In genomic region chr14:59484611-59485174, GRCh38 we compare ENCODE assay signal across 8 cellular contexts. TPM values are rescaled to one million over a fixed set of nuclear protein-coding genes. Genes with fewer than 3 reads are reported as not detected.
DNase-seq lines count a peak whose midpoint lies in the region; ATAC-seq, FAIRE-seq and TF ChIP-seq lines count a peak whose summit lies in the region.

No MANE protein-coding gene starts in this region.

- TF ChIP-seq CTCF in HCT116 (IDR thresholded peaks at IDR 0.05 in 2 of 3, conservative IDR thresholded peaks at IDR 0.05 in 1 of 3; ENCODE audit: borderline replicate concordance in 1 of 3, insufficient read depth in 1 of 3, low read depth in 2 of 3, low read length in 2 of 3) (no peak), body of pancreas (IDR thresholded peaks at IDR 0.05) (no peak), HepG2 (CRISPR knock-in tag; IDR thresholded peaks at IDR 0.05) (no peak), tibial artery (IDR thresholded peaks at IDR 0.05) (no peak)

- H3K27ac ChIP-seq in HCT116 (ENCODE audit: low read depth, low read length) (peak overlapping the region; percentile 87), body of pancreas (peak overlapping the region; percentile 81 to 96 (median 87)), HepG2 (ENCODE audit: extremely low read length, insufficient read depth, low read length) (peak overlapping the region; percentile 96), tibial artery (peak overlapping the region; percentile 88 to 96)

- RAD21 ChIA-PET in HCT116 (lab: Charles Lee; ENCODE audit: low non-redundant PET in 1 of 2, low total read pairs in 2 of 2, uncharacterized antibody in 2 of 2, unreplicated experiment in 2 of 2) = no interaction called here

- H3K9ac ChIP-seq in HCT116 (ENCODE audit: low read length) = peak overlapping the region; percentile 90
- H3K9ac ChIP-seq in HepG2 (ENCODE audit: insufficient read depth, low read depth, low read length) = peak overlapping the region; percentile 97

- peak; percentile 49 for TF ChIP-seq POLR2A in HCT116 (IDR thresholded peaks at IDR 0.05; ENCODE audit: borderline replicate concordance, extremely low read depth, insufficient read depth, insufficient read length)
- TF ChIP-seq POLR2A in body of pancreas (IDR thresholded peaks at IDR 0.05) = no peak
- TF ChIP-seq POLR2A in HepG2 (IDR thresholded peaks at IDR 0.05; ENCODE audit: insufficient read depth in 1 of 2, low read depth in 2 of 2, low read length in 2 of 2) = no peak

- H4K20me1 ChIP-seq in HCT116 (ENCODE audit: insufficient read depth) = no peaks in the 10 kb centered on the region
- peaks cover 12% of the 10 kb centered on the region for H4K20me1 ChIP-seq in HepG2 (ENCODE audit: insufficient read depth, low read length)

- intact Hi-C loops in HCT116 (cut with micrococcal nuclease) = no loop called here
- intact Hi-C loops in body of pancreas (cut with DNase I) = no loop called here
- intact Hi-C loops in HepG2 (cut with micrococcal nuclease; ENCODE audit: unreplicated experiment) = loop anchor here (1.0 kb wide), 1 partner anchor 19 kb away; the partner anchor contains the start of gene GPR135
- intact Hi-C loops in tibial artery (cut with DNase I; ENCODE audit: low total_unique reads) = loop anchor here (10.0 kb wide), 1 partner anchor 1660 kb away; no protein-coding TSS in a partner anchor

- no peaks in the 10 kb centered on the region for H3K27me3 ChIP-seq in HCT116 (ENCODE audit: insufficient read depth, low read length)
- no peaks in the 10 kb centered on the region for H3K27me3 ChIP-seq in MG63
- H3K27me3 ChIP-seq in body of pancreas = no peaks in the 10 kb centered on the region
- H3K27me3 ChIP-seq in HepG2 (ENCODE audit: control insufficient read depth in 1 of 2, insufficient read depth in 2 of 2, low read length in 2 of 2) = peaks cover 0 to 4% of the 10 kb centered on the region in 2 experiments; a peak in 1 of 5 replicates
- no peaks in the 10 kb centered on the region for H3K27me3 ChIP-seq in tibial artery

- peaks cover 57% of the 10 kb centered on the region for H3K79me2 ChIP-seq in HCT116 (ENCODE audit: insufficient read depth, low read length)
- H3K79me2 ChIP-seq in HepG2 (ENCODE audit: insufficient read depth, low read length) = peaks cover 47% of the 10 kb centered on the region

- H3K4me1 ChIP-seq in HCT116 (ENCODE audit: control insufficient read depth in 1 of 2, insufficient read depth in 2 of 2, low read length in 2 of 2) = peaks cover 13 to 33% of the 10 kb centered on the region in 2 experiments
- H3K4me1 ChIP-seq in body of pancreas = peaks cover 50% of the 10 kb centered on the region
- peaks cover 46% of the 10 kb centered on the region for H3K4me1 ChIP-seq in HepG2 (ENCODE audit: insufficient read depth, low read length)
- H3K4me1 ChIP-seq in tibial artery = peaks cover 0 to 58% (median 35%) of the 10 kb centered on the region in 4 donors

- POLR2A ChIA-PET in HCT116 (lab: Charles Lee) (interaction anchor here (0.5 to 1.6 kb wide), 3 partner anchors 10 to 90 kb away, joined by 3 to 4 read pairs (median 3); no protein-coding TSS in a partner anchor), HepG2 (lab: Yijun Ruan, JAX) (interaction anchor here (0.5 to 1.7 kb wide), 13 partner anchors 9 to 1186 kb away, joined by 3 to 18 read pairs (median 4); partner anchors contain the start of genes ARID4A, GPR135, KIAA0586 and LRRC9)

- H2AFZ ChIP-seq in HCT116 (ENCODE audit: low read depth, low read length, poor library complexity, severe bottlenecking) (no peak overlapping the region), HepG2 (ENCODE audit: low read length) (peak overlapping the region; percentile 79)

- FAIRE-seq in HepG2 (lab: Jason Lieb, UNC) = no peak

- peaks cover 14 to 17% of the 10 kb centered on the region in 2 experiments; a peak in 3 of 4 replicates for H3K36me3 ChIP-seq in HCT116 (ENCODE audit: control insufficient read depth in 1 of 2, insufficient read depth in 2 of 2, low read length in 2 of 2)
- peaks cover 32% of the 10 kb centered on the region for H3K36me3 ChIP-seq in MG63
- H3K36me3 ChIP-seq in body of pancreas (replicated peaks in 1 of 2; ENCODE audit: insufficient read depth in 1 of 2, low read depth in 2 of 2) = no peaks in the 10 kb centered on the region
- H3K36me3 ChIP-seq in HepG2 (replicated peaks in 1 of 2; ENCODE audit: control insufficient read depth in 1 of 2, insufficient read depth in 2 of 2, low read length in 2 of 2) = peaks cover 5 to 6% of the 10 kb centered on the region in 2 experiments; a peak in 3 of 5 replicates
- peaks cover 2 to 19% (median 6%) of the 10 kb centered on the region in 3 donors for H3K36me3 ChIP-seq in tibial artery

- in situ Hi-C loops in HepG2 (cut with HindIII; ENCODE audit: extremely low pct_ligation_motif_present, low pct_unique_long_range_greater_than_20kb) = no loop called here

- BruUV-seq in HCT116 (replicated peaks; lab: Mats Ljungman, UMichigan) = TSS peak; percentile 66
- BruUV-seq in HepG2 (replicated peaks; lab: Mats Ljungman, UMichigan) = TSS peak; percentile 72

- ATAC-seq in HCT116 (peak; percentile 55), body of pancreas (peak; percentile 46), HepG2 (peak; percentile 71)

- H3K4me3 ChIP-seq in HCT116 (replicated peaks in 1 of 2; ENCODE audit: low read depth in 1 of 2, low read length in 2 of 2) (peak overlapping the region; percentile 81 to 93), MG63 (peak overlapping the region; percentile 94), body of pancreas (peak overlapping the region; percentile 93 to 94), HepG2 (replicated peaks in 1 of 3; ENCODE audit: insufficient read depth in 1 of 3, low read depth in 2 of 3, low read length in 3 of 3) (peak overlapping the region; percentile 78 to 87 (median 83)), tibial artery (peak overlapping the region; percentile 76 to 88)

- 0% methylated on average over 20 to 35 of the region's 35 CpGs for WGBS in body of pancreas, 2 donors
- 2% methylated on average over 20 of the region's 35 CpGs for WGBS in HepG2 (ENCODE audit: low lambda C conversion rate)

- H3K4me2 ChIP-seq in HCT116 (ENCODE audit: low read length) = peak overlapping the region; percentile 96
- H3K4me2 ChIP-seq in HepG2 (ENCODE audit: low read depth, low read length) = peak overlapping the region; percentile 57

- DNase-seq in DMS153 treated with DMSO at 0.1 percent for 48 hours (lab: John Stamatoyannopoulos, UW; ENCODE audit: unreplicated experiment) (peak; percentile 44), DMS153 (lab: John Stamatoyannopoulos, UW) (no peak), HCT116 (ENCODE audit: low read depth, low spot score) (no peak), MG63 (no peak), body of pancreas (no peak), HepG2 (ENCODE audit: low spot score) (no peak), tibial artery (no peak)
- no peak for DNase-seq in stimulated activated CD4-positive, alpha-beta T cell treated with anti-CD3 and anti-CD28 coated beads, Interleukin-4, amount 100 ng/mL, for 4 hours

- TF ChIP-seq EP300 in HepG2 (IDR thresholded peaks at IDR 0.05; ENCODE audit: low read depth in 2 of 2, low read length in 2 of 2) = no peak
- no peak for TF ChIP-seq EP300 in HepG2 (CRISPR knock-in tag; IDR thresholded peaks at IDR 0.05; ENCODE audit: borderline replicate concordance)

- TF ChIP-seq RAD21 in HCT116 (IDR thresholded peaks at IDR 0.05; ENCODE audit: low read depth) (no peak), HepG2 (CRISPR knock-in tag; IDR thresholded peaks at IDR 0.05) (no peak)

- CTCF ChIA-PET in HCT116 (lab: Charles Lee) (interaction anchor here (0.5 to 1.5 kb wide), 13 partner anchors 9 to 700 kb away, joined by 3 to 16 read pairs (median 4); partner anchors contain the start of gene CCDC175), HepG2 (lab: Yijun Ruan, JAX; ENCODE audit: low intra/inter-chr PET ratio, low total read pairs) (no interaction called here)

- H3K9me2 ChIP-seq in HCT116 (ENCODE audit: insufficient read depth) = no peaks in the 10 kb centered on the region

- H3K9me3 ChIP-seq in HCT116 (ENCODE audit: control insufficient read depth in 1 of 2, insufficient read depth in 1 of 2, low read depth in 1 of 2, low read length in 2 of 2) (no peaks in the 10 kb centered on the region), MG63 (no peaks in the 10 kb centered on the region), body of pancreas (no peaks in the 10 kb centered on the region), HepG2 (ENCODE audit: low read length) (no peaks in the 10 kb centered on the region), tibial artery (no peaks in the 10 kb centered on the region)

RNA-seq across cellular contexts. Expression of gene JKAMP, which starts 0.4 kb away (rescaled TPM):
- total RNA-seq in HCT116 (2021; ENCODE audit: unreplicated experiment) = 46.5 TPM
- 32.9 and 38.9 TPM in 2 replicates for polyA plus RNA-seq in HCT116 (2012)
- total RNA-seq in MG63 (2014; rRNA removed; shearing (Covaris generic); ENCODE audit: low replicate concordance) = 47.3 and 49.5 TPM in 2 replicates
- 10 to 100 TPM; 23.1 to 29.8 TPM for total RNA-seq in body of pancreas
- total RNA-seq in HepG2 (2016; rRNA removed; fragmentation: Illumina TruSeq; extraction: Trizol) = 41.6 and 56.4 TPM in 2 replicates
- total RNA-seq in HepG2 (2016; cell fraction: cytosol; rRNA removed; fragmentation: Illumina TruSeq; extraction: Trizol; ENCODE audit: low read depth) = 8.3 and 8.5 TPM in 2 replicates
- 41.4 and 55.0 TPM in 2 replicates for total RNA-seq in HepG2 (2016; cell fraction: insoluble cytoplasmic fraction; rRNA removed; fragmentation: Illumina TruSeq; extraction: Trizol)
- 17.3 and 18.6 TPM in 2 replicates for total RNA-seq in HepG2 (2016; cell fraction: membrane; rRNA removed; fragmentation: Illumina TruSeq; extraction: Trizol)
- total RNA-seq in HepG2 (2016; cell fraction: nucleus; rRNA removed; fragmentation: Illumina TruSeq; extraction: Trizol) = 46.8 and 55.7 TPM in 2 replicates
- 93.0 and 135 TPM in 2 replicates for polyA plus RNA-seq in HepG2 (2011; rRNA removed)
- polyA plus RNA-seq in HepG2 (2011; cell fraction: cytosol; rRNA removed) = 61.0 and 87.4 TPM in 2 replicates
- 40.0 and 54.9 TPM in 2 replicates for polyA plus RNA-seq in HepG2 (2011; cell fraction: nucleus; rRNA removed)
- 28.5 and 39.4 TPM in 2 replicates for polyA plus RNA-seq in HepG2 (2012)
- polyA plus RNA-seq in HepG2 (2016; cell fraction: cytosol; fragmentation: Illumina TruSeq; extraction: Trizol; ENCODE audit: low read depth) = 5.2 and 6.3 TPM in 2 replicates
- polyA plus RNA-seq in HepG2 (2016; cell fraction: insoluble cytoplasmic fraction; fragmentation: Illumina TruSeq; extraction: Trizol; ENCODE audit: low read depth) = 38.8 and 39.2 TPM in 2 replicates
- 12.6 and 12.7 TPM in 2 replicates for polyA plus RNA-seq in HepG2 (2016; cell fraction: membrane; fragmentation: Illumina TruSeq; extraction: Trizol; ENCODE audit: low read depth)
- 80.1 and 84.0 TPM in 2 replicates for polyA plus RNA-seq in HepG2 (2016; cell fraction: nucleus; fragmentation: Illumina TruSeq; extraction: Trizol; ENCODE audit: insufficient read depth, low read depth)
- polyA minus RNA-seq in HepG2 (2011; rRNA and poly(A)+ RNA removed; ENCODE audit: low replicate concordance) = 78.9 and 119 TPM in 2 replicates
- 30.7 and 32.2 TPM in 2 replicates for polyA minus RNA-seq in HepG2 (2011; cell fraction: cytosol; rRNA and poly(A)+ RNA removed)
- 49.6 and 63.4 TPM in 2 replicates for polyA minus RNA-seq in HepG2 (2011; cell fraction: nucleus; rRNA and poly(A)+ RNA removed)

RNA-seq across cellular contexts. Expression of gene L3HYPDH, which starts 0.5 kb away (rescaled TPM):
- total RNA-seq in HCT116 (2021; ENCODE audit: unreplicated experiment) (19.5 TPM), body of pancreas (10 to 100 TPM; 42.0 to 60.0 TPM), HepG2 (2016; rRNA removed; fragmentation: Illumina TruSeq; extraction: Trizol) (22.4 and 30.5 TPM in 2 replicates)
- 9.2 and 9.9 TPM in 2 replicates for polyA plus RNA-seq in HCT116 (2012)
- total RNA-seq in MG63 (2014; rRNA removed; shearing (Covaris generic); ENCODE audit: low replicate concordance) = 22.3 and 57.5 TPM in 2 replicates
- total RNA-seq in HepG2 (2016; cell fraction: cytosol; rRNA removed; fragmentation: Illumina TruSeq; extraction: Trizol; ENCODE audit: low read depth) = 7.8 and 8.6 TPM in 2 replicates
- 23.8 and 30.7 TPM in 2 replicates for total RNA-seq in HepG2 (2016; cell fraction: insoluble cytoplasmic fraction; rRNA removed; fragmentation: Illumina TruSeq; extraction: Trizol)
- total RNA-seq in HepG2 (2016; cell fraction: membrane; rRNA removed; fragmentation: Illumina TruSeq; extraction: Trizol) = 8.9 and 9.8 TPM in 2 replicates
- 73.7 and 77.8 TPM in 2 replicates for total RNA-seq in HepG2 (2016; cell fraction: nucleus; rRNA removed; fragmentation: Illumina TruSeq; extraction: Trizol)
- polyA plus RNA-seq in HepG2 (2011; rRNA removed) = 36.6 and 40.8 TPM in 2 replicates
- polyA plus RNA-seq in HepG2 (2011; cell fraction: cytosol; rRNA removed) = 9.2 and 11.5 TPM in 2 replicates
- polyA plus RNA-seq in HepG2 (2011; cell fraction: nucleus; rRNA removed) = 195 and 205 TPM in 2 replicates
- polyA plus RNA-seq in HepG2 (2012) = 22.0 and 27.6 TPM in 2 replicates
- polyA plus RNA-seq in HepG2 (2016; cell fraction: cytosol; fragmentation: Illumina TruSeq; extraction: Trizol; ENCODE audit: low read depth) = 4.8 and 6.9 TPM in 2 replicates
- polyA plus RNA-seq in HepG2 (2016; cell fraction: insoluble cytoplasmic fraction; fragmentation: Illumina TruSeq; extraction: Trizol; ENCODE audit: low read depth) = 22.7 and 25.1 TPM in 2 replicates
- 4.4 and 5.8 TPM in 2 replicates for polyA plus RNA-seq in HepG2 (2016; cell fraction: membrane; fragmentation: Illumina TruSeq; extraction: Trizol; ENCODE audit: low read depth)
- 89.2 and 96.5 TPM in 2 replicates for polyA plus RNA-seq in HepG2 (2016; cell fraction: nucleus; fragmentation: Illumina TruSeq; extraction: Trizol; ENCODE audit: insufficient read depth, low read depth)
- 24.8 and 33.4 TPM in 2 replicates for polyA minus RNA-seq in HepG2 (2011; rRNA and poly(A)+ RNA removed; ENCODE audit: low replicate concordance)
- polyA minus RNA-seq in HepG2 (2011; cell fraction: cytosol; rRNA and poly(A)+ RNA removed) = 6.7 and 7.6 TPM in 2 replicates
- 156 and 164 TPM in 2 replicates for polyA minus RNA-seq in HepG2 (2011; cell fraction: nucleus; rRNA and poly(A)+ RNA removed)

RNA-seq across cellular contexts. Expression of gene GPR135, which starts 19.5 kb away (rescaled TPM):
- total RNA-seq in HCT116 (2021; ENCODE audit: unreplicated experiment) = 3.9 TPM
- 0.77 and 0.80 TPM in 2 replicates for polyA plus RNA-seq in HCT116 (2012)
- total RNA-seq in MG63 (2014; rRNA removed; shearing (Covaris generic); ENCODE audit: low replicate concordance) = 0.15 and 0.66 TPM in 2 replicates
- 1 to 10 TPM; 4.2 to 4.6 TPM for total RNA-seq in body of pancreas
- total RNA-seq in HepG2 (2016; rRNA removed; fragmentation: Illumina TruSeq; extraction: Trizol) = 0.62 and 1.3 TPM in 2 replicates
- 0.40 and 0.44 TPM in 2 replicates for total RNA-seq in HepG2 (2016; cell fraction: cytosol; rRNA removed; fragmentation: Illumina TruSeq; extraction: Trizol; ENCODE audit: low read depth)
- total RNA-seq in HepG2 (2016; cell fraction: insoluble cytoplasmic fraction; rRNA removed; fragmentation: Illumina TruSeq; extraction: Trizol) = 0.37 and 1.1 TPM in 2 replicates
- 0.52 and 0.83 TPM in 2 replicates for total RNA-seq in HepG2 (2016; cell fraction: membrane; rRNA removed; fragmentation: Illumina TruSeq; extraction: Trizol)
- total RNA-seq in HepG2 (2016; cell fraction: nucleus; rRNA removed; fragmentation: Illumina TruSeq; extraction: Trizol) = 5.7 and 7.1 TPM in 2 replicates
- polyA plus RNA-seq in HepG2 (2011; rRNA removed) = 0.46 and 0.52 TPM in 2 replicates
- polyA plus RNA-seq in HepG2 (2011; cell fraction: cytosol; rRNA removed) = 0.09 and 0.12 TPM in 2 replicates
- polyA plus RNA-seq in HepG2 (2011; cell fraction: nucleus; rRNA removed) = 3.0 and 4.5 TPM in 2 replicates
- polyA plus RNA-seq in HepG2 (2012) = 0.48 and 0.49 TPM in 2 replicates
- polyA plus RNA-seq in HepG2 (2016; cell fraction: cytosol; fragmentation: Illumina TruSeq; extraction: Trizol; ENCODE audit: low read depth) = 0.06 and 0.12 TPM in 2 replicates
- polyA plus RNA-seq in HepG2 (2016; cell fraction: insoluble cytoplasmic fraction; fragmentation: Illumina TruSeq; extraction: Trizol; ENCODE audit: low read depth) = 0.34 and 0.44 TPM in 2 replicates
- polyA plus RNA-seq in HepG2 (2016; cell fraction: membrane; fragmentation: Illumina TruSeq; extraction: Trizol; ENCODE audit: low read depth) = 0.21 and 0.22 TPM in 2 replicates
- polyA plus RNA-seq in HepG2 (2016; cell fraction: nucleus; fragmentation: Illumina TruSeq; extraction: Trizol; ENCODE audit: insufficient read depth, low read depth) = 3.9 and 4.1 TPM in 2 replicates
- polyA minus RNA-seq in HepG2 (2011; rRNA and poly(A)+ RNA removed; ENCODE audit: low replicate concordance) = 3.1 and 3.8 TPM in 2 replicates
- 0.10 and 0.35 TPM in 2 replicates for polyA minus RNA-seq in HepG2 (2011; cell fraction: cytosol; rRNA and poly(A)+ RNA removed)
- 11.8 and 14.3 TPM in 2 replicates for polyA minus RNA-seq in HepG2 (2011; cell fraction: nucleus; rRNA and poly(A)+ RNA removed)

Comparison
In these comparisons a context has a peak if more than half of its experiments do, and no peak if none do; other contexts are left out.
1. intact Hi-C loops: an anchor here in HepG2 (1.0 kb wide) and tibial artery (10.0 kb wide); none called in HCT116 and body of pancreas.